1 cellular context compared by ENCODE assay signal in the genomic region with DNA sequence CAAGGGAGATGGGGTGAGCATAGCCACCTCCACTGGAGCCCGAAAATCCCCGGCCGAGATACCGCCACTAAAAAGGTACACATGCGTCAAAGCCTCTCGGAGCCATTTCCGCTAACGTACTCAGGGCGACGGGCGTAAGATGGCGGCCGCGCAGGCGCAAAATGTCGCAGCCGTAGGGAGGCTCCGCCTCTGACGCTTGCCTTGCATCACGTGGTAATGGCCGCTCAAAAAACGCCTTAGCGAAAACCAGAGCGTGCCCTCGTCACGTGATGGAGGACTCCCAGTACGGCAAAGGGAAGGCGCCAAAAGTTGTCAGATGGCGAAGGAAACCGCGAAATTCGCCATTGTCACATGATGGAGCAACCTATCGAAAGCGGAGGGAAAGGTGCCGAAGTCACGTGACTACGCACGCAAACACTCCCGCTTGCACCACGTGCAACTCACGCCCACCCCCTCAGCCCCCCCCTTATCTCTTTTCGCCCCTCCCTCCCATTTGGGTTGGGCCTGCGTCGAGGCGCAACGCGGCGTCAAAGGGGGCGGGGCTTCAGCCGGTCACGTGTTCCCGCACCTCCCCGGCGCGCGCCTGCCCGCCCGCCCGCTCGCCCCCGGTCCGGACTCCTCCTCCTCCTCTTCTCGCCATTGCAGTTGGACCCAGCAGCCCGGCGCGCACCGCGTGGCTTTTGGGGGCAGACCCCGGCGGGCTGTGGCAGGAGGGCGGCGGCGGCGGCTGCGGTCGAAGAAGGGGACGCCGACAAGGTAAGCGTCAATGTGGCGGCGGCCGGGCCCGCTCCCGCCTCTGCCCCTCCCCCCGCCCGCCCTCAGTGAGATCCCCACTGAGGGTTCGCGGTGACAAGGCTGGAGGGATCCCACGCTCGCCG.
TF ChIP-seq lines count a peak whose summit lies in the region.

A gene (plus strand): TSS at position 615 of the 878 bp plus-strand sequence. CDS start 16,260 bp downstream, outside the sequence.

TF ChIP-seq in K562, 482 proteins besides CTCF, POLR2A, EP300 and RAD21 (continued from another document):
- TF ChIP-seq, protein P1, sequence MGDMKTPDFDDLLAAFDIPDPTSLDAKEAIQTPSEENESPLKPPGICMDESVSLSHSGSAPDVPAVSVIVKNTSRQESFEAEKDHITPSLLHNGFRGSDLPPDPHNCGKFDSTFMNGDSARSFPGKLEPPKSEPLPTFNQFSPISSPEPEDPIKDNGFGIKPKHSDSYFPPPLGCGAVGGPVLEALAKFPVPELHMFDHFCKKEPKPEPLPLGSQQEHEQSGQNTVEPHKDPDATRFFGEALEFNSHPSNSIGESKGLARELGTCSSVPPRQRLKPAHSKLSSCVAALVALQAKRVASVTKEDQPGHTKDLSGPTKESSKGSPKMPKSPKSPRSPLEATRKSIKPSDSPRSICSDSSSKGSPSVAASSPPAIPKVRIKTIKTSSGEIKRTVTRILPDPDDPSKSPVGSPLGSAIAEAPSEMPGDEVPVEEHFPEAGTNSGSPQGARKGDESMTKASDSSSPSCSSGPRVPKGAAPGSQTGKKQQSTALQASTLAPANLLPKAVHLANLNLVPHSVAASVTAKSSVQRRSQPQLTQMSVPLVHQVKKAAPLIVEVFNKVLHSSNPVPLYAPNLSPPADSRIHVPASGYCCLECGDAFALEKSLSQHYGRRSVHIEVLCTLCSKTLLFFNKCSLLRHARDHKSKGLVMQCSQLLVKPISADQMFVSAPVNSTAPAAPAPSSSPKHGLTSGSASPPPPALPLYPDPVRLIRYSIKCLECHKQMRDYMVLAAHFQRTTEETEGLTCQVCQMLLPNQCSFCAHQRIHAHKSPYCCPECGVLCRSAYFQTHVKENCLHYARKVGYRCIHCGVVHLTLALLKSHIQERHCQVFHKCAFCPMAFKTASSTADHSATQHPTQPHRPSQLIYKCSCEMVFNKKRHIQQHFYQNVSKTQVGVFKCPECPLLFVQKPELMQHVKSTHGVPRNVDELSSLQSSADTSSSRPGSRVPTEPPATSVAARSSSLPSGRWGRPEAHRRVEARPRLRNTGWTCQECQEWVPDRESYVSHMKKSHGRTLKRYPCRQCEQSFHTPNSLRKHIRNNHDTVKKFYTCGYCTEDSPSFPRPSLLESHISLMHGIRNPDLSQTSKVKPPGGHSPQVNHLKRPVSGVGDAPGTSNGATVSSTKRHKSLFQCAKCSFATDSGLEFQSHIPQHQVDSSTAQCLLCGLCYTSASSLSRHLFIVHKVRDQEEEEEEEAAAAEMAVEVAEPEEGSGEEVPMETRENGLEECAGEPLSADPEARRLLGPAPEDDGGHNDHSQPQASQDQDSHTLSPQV (IDR thresholded peaks at IDR 0.05): no peak
- TF ChIP-seq FOXK1 (CRISPR knock-in tag; IDR thresholded peaks at IDR 0.05; ENCODE audit: borderline replicate concordance) (peak; percentile 97), LEF1 (IDR thresholded peaks at IDR 0.05) (peak; percentile 92), EWSR1 (IDR thresholded peaks at IDR 0.05; ENCODE audit: borderline replicate concordance, low read depth, partially characterized antibody) (no peak), SMAD4 (CRISPR knock-in tag; conservative IDR thresholded peaks at IDR 0.05) (peak; percentile 58; the same call in 1 of the 2 replicates), FOXP1 (CRISPR knock-in tag; IDR thresholded peaks at IDR 0.05) (peak; percentile 90), TARDBP (IDR thresholded peaks at IDR 0.05) (peak; percentile 90; the same call in 1 of the 2 replicates), FOXJ2 (tag; IDR thresholded peaks at IDR 0.05) (peak; percentile 72), IRF2 (CRISPR knock-in tag; IDR thresholded peaks at IDR 0.05) (no peak), ZNF263 (CRISPR knock-in tag; IDR thresholded peaks at IDR 0.05; ENCODE audit: borderline replicate concordance) (peak; percentile 74; the same call in 1 of the 2 replicates), CREB1 (IDR thresholded peaks at IDR 0.05) (peak; percentile 91), CREB1 (CRISPR knock-in tag; IDR thresholded peaks at IDR 0.05) (peak; percentile 93), CCNT2 (IDR thresholded peaks at IDR 0.05; ENCODE audit: borderline replicate concordance, extremely low read depth, insufficient read length, low read depth, low read length) (peak; percentile 52), ZFPM2 (CRISPR knock-in tag; IDR thresholded peaks at IDR 0.05) (no peak), ADNP (tag; IDR thresholded peaks at IDR 0.05) (no peak), MEF2A (IDR thresholded peaks at IDR 0.05; ENCODE audit: control insufficient read depth, low read depth, low read length) (no peak), HCFC1 (IDR thresholded peaks at IDR 0.05; ENCODE audit: low read depth, low read length) (peak; percentile 98)
- TF ChIP-seq, protein P2, sequence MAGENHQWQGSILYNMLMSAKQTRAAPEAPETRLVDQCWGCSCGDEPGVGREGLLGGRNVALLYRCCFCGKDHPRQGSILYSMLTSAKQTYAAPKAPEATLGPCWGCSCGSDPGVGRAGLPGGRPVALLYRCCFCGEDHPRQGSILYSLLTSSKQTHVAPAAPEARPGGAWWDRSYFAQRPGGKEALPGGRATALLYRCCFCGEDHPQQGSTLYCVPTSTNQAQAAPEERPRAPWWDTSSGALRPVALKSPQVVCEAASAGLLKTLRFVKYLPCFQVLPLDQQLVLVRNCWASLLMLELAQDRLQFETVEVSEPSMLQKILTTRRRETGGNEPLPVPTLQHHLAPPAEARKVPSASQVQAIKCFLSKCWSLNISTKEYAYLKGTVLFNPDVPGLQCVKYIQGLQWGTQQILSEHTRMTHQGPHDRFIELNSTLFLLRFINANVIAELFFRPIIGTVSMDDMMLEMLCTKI (IDR thresholded peaks at IDR 0.05; ENCODE audit: partially characterized antibody): no peak
- TF ChIP-seq, protein P3, sequence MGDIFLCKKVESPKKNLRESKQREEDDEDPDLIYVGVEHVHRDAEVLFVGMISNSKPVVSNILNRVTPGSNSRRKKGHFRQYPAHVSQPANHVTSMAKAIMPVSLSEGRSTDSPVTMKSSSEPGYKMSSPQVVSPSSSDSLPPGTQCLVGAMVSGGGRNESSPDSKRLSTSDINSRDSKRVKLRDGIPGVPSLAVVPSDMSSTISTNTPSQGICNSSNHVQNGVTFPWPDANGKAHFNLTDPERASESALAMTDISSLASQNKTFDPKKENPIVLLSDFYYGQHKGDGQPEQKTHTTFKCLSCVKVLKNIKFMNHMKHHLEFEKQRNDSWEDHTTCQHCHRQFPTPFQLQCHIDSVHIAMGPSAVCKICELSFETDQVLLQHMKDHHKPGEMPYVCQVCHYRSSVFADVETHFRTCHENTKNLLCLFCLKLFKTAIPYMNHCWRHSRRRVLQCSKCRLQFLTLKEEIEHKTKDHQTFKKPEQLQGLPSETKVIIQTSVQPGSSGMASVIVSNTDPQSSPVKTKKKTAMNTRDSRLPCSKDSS (IDR thresholded peaks at IDR 0.05; ENCODE audit: low read depth, partially characterized antibody): no peak
- TF ChIP-seq, protein P4, sequence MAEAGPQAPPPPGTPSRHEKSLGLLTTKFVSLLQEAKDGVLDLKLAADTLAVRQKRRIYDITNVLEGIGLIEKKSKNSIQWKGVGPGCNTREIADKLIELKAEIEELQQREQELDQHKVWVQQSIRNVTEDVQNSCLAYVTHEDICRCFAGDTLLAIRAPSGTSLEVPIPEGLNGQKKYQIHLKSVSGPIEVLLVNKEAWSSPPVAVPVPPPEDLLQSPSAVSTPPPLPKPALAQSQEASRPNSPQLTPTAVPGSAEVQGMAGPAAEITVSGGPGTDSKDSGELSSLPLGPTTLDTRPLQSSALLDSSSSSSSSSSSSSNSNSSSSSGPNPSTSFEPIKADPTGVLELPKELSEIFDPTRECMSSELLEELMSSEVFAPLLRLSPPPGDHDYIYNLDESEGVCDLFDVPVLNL (CRISPR knock-in tag; IDR thresholded peaks at IDR 0.05; ENCODE audit: low read depth): peak; percentile 77; the same call in 1 of the 2 replicates
- TF ChIP-seq, protein P5, sequence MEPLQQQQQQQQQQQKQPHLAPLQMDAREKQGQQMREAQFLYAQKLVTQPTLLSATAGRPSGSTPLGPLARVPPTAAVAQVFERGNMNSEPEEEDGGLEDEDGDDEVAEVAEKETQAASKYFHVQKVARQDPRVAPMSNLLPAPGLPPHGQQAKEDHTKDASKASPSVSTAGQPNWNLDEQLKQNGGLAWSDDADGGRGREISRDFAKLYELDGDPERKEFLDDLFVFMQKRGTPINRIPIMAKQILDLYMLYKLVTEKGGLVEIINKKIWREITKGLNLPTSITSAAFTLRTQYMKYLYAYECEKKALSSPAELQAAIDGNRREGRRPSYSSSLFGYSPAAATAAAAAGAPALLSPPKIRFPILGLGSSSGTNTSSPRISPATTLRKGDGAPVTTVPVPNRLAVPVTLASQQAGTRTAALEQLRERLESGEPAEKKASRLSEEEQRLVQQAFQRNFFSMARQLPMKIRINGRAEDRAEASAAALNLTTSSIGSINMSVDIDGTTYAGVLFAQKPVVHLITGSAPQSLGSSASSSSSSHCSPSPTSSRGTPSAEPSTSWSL (CRISPR knock-in tag; IDR thresholded peaks at IDR 0.05; ENCODE audit: borderline replicate concordance): no peak
- TF ChIP-seq, protein P6, sequence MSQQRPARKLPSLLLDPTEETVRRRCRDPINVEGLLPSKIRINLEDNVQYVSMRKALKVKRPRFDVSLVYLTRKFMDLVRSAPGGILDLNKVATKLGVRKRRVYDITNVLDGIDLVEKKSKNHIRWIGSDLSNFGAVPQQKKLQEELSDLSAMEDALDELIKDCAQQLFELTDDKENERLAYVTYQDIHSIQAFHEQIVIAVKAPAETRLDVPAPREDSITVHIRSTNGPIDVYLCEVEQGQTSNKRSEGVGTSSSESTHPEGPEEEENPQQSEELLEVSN (IDR thresholded peaks at IDR 0.05; ENCODE audit: borderline replicate concordance in 1 of 2, extremely low read depth in 1 of 2, insufficient read depth in 1 of 2, insufficient read length in 1 of 2, low read depth in 1 of 2, low read length in 1 of 2, poor library complexity in 1 of 2, severe bottlenecking in 1 of 2): peak; percentile 95 to 97
- TF ChIP-seq, protein P7, sequence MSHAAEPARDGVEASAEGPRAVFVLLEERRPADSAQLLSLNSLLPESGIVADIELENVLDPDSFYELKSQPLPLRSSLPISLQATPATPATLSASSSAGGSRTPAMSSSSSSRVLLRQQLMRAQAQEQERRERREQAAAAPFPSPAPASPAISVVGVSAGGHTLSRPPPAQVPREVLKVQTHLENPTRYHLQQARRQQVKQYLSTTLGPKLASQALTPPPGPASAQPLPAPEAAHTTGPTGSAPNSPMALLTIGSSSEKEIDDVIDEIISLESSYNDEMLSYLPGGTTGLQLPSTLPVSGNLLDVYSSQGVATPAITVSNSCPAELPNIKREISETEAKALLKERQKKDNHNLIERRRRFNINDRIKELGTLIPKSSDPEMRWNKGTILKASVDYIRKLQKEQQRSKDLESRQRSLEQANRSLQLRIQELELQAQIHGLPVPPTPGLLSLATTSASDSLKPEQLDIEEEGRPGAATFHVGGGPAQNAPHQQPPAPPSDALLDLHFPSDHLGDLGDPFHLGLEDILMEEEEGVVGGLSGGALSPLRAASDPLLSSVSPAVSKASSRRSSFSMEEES (CRISPR knock-in tag; IDR thresholded peaks at IDR 0.05): peak; percentile 100
